In genomic region chr1:14435368-14436023, GRCh38 we compare ENCODE assay signal across 1 cellular context.
TF ChIP-seq lines count a peak whose summit lies in the region.

No MANE protein-coding gene starts in this region.

TF ChIP-seq in K562, 482 proteins besides CTCF, POLR2A, EP300 and RAD21 (continued from another document):
- TF ChIP-seq ZKSCAN3 (CRISPR knock-in tag; IDR thresholded peaks at IDR 0.05), result no peak
- peak in 1 of 2 experiments; percentile 80; a peak in 2 of 4 replicates for TF ChIP-seq TEAD1 (CRISPR knock-in tag; IDR thresholded peaks at IDR 0.05)
- TF ChIP-seq ZNF263 (CRISPR knock-in tag; IDR thresholded peaks at IDR 0.05; ENCODE audit: borderline replicate concordance), result 0 out of 2 replicates have a peak, but pooled peaks have one; percentile 17
- TF ChIP-seq ZNF518B (CRISPR knock-in tag; IDR thresholded peaks at IDR 0.05), result no peak
- no peak for TF ChIP-seq BRD9 (IDR thresholded peaks at IDR 0.05; ENCODE audit: low read depth, partially characterized antibody)
- peak; percentile 49 for TF ChIP-seq RBM25 (IDR thresholded peaks at IDR 0.05; ENCODE audit: low read depth, low read length, severe bottlenecking)
- TF ChIP-seq, protein P1, sequence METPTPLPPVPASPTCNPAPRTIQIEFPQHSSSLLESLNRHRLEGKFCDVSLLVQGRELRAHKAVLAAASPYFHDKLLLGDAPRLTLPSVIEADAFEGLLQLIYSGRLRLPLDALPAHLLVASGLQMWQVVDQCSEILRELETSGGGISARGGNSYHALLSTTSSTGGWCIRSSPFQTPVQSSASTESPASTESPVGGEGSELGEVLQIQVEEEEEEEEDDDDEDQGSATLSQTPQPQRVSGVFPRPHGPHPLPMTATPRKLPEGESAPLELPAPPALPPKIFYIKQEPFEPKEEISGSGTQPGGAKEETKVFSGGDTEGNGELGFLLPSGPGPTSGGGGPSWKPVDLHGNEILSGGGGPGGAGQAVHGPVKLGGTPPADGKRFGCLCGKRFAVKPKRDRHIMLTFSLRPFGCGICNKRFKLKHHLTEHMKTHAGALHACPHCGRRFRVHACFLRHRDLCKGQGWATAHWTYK (CRISPR knock-in tag; IDR thresholded peaks at IDR 0.05), result peak; percentile 59; the same call in 1 of the 2 replicates
- TF ChIP-seq NR1H2 (CRISPR knock-in tag; IDR thresholded peaks at IDR 0.05), result no peak
- TF ChIP-seq MTA3 (IDR thresholded peaks at IDR 0.05; ENCODE audit: borderline replicate concordance), result peak; percentile 56; the same call in 1 of the 2 replicates
- peak in 1 of 2 experiments; percentile 61; a peak in 2 of 4 replicates for TF ChIP-seq ZNF639 (CRISPR knock-in tag; conservative IDR thresholded peaks at IDR 0.05 in 1 of 2, IDR thresholded peaks at IDR 0.05 in 1 of 2)
- TF ChIP-seq RUNX1 (IDR thresholded peaks at IDR 0.05; ENCODE audit: low read depth), result peak; percentile 72
- TF ChIP-seq DDX20 (tag; IDR thresholded peaks at IDR 0.05; ENCODE audit: low read depth), result no peak
- no peak for TF ChIP-seq MED1 (CRISPR knock-in tag; IDR thresholded peaks at IDR 0.05; ENCODE audit: borderline replicate concordance)
- TF ChIP-seq NFE2 (IDR thresholded peaks at IDR 0.05; ENCODE audit: low read depth), result peak; percentile 79; the same call in 1 of the 2 replicates
- no peak for TF ChIP-seq BDP1 (IDR thresholded peaks at IDR 0.05; ENCODE audit: insufficient read depth, insufficient read length)
- TF ChIP-seq RBFOX2 (IDR thresholded peaks at IDR 0.05; ENCODE audit: low read depth, low read length), result peak; percentile 59
- TF ChIP-seq CHD2 (IDR thresholded peaks at IDR 0.05; ENCODE audit: low read depth, low read length), result no peak
- TF ChIP-seq, protein P2, sequence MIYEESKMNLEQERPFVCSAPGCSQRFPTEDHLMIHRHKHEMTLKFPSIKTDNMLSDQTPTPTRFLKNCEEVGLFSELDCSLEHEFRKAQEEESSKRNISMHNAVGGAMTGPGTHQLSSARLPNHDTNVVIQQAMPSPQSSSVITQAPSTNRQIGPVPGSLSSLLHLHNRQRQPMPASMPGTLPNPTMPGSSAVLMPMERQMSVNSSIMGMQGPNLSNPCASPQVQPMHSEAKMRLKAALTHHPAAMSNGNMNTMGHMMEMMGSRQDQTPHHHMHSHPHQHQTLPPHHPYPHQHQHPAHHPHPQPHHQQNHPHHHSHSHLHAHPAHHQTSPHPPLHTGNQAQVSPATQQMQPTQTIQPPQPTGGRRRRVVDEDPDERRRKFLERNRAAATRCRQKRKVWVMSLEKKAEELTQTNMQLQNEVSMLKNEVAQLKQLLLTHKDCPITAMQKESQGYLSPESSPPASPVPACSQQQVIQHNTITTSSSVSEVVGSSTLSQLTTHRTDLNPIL (CRISPR knock-in tag; IDR thresholded peaks at IDR 0.05), result peak; percentile 39; the same call in 1 of the 2 replicates
- TF ChIP-seq KDM5B (IDR thresholded peaks at IDR 0.05; ENCODE audit: insufficient replicate concordance, low read depth, low read length), result no peak
- TF ChIP-seq FOXJ2 (tag; IDR thresholded peaks at IDR 0.05), result no peak
- TF ChIP-seq SMARCA5 (IDR thresholded peaks at IDR 0.05), result peak; percentile 26; the same call in 1 of the 2 replicates
- TF ChIP-seq SIN3B (IDR thresholded peaks at IDR 0.05; ENCODE audit: low read depth), result no peak
- TF ChIP-seq ZFP91 (CRISPR knock-in tag; IDR thresholded peaks at IDR 0.05), result no peak
